In the genomic region with DNA sequence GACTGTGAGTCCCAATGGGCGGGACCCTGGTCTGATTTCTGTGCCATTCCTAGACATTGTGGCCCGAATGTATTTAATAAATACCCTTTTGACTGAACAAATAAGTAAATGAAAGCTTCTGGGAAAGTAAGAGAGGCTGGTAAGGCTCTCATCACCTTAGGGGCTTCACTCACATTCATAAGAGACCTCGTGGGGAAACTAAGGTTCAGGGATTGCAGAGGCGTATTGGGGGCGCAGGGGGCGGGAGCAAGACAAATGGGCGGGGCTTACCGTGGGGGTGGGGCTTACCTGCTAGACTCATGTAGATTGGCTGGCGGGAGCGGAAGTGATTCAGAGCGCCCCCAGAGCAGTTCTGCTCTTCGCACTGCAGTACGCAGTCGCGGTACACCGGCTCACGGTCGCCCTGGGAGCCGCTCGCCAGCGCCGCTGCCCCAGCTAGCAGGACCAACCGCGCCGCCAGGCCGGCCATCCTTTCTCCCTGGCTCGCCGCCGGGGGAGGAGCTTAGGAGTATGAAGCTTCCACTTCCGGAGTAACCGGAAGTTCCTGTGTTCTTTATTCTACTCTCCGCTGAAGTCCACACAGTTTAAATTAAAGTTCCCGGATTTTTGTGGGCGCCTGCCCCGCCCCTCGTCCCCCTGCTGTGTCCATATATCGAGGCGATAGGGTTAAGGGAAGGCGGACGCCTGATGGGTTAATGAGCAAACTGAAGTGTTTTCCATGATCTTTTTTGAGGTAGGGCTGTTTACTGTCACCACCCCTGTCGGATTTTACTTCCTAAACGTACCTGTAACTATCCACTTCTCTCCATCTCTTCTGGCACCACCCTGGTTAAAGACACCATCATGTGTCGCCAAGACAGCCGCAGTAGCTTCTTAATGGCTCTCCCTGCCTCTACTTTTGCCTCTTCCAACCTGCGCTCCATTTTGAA, we compare ENCODE assay signal across 1 cellular context.
TF ChIP-seq lines count a peak whose summit lies in the region.

A gene with protein sequence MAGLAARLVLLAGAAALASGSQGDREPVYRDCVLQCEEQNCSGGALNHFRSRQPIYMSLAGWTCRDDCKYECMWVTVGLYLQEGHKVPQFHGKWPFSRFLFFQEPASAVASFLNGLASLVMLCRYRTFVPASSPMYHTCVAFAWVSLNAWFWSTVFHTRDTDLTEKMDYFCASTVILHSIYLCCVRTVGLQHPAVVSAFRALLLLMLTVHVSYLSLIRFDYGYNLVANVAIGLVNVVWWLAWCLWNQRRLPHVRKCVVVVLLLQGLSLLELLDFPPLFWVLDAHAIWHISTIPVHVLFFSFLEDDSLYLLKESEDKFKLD (minus strand): TSS at position 512 of the 929 bp plus-strand sequence. CDS start 43 bp downstream, at position 469.

TF ChIP-seq in HEK293, 187 proteins besides CTCF, POLR2A, EP300 and RAD21 (continued from another document and continues in another):
- TF ChIP-seq ZNF677 (tag by site-specific recombination; IDR thresholded peaks at IDR 0.05) (no peak), ZNF335 (tag by site-specific recombination; conservative IDR thresholded peaks at IDR 0.05) (peak; percentile 84), ZNF155 (tag by site-specific recombination; IDR thresholded peaks at IDR 0.05) (no peak), ZNF843 (tag by site-specific recombination; IDR thresholded peaks at IDR 0.05) (peak; percentile 44; the same call in 1 of the 2 replicates), SCRT2 (tag by site-specific recombination; IDR thresholded peaks at IDR 0.05) (peak; percentile 46; the same call in 1 of the 2 replicates), ZNF585B (tag by site-specific recombination; IDR thresholded peaks at IDR 0.05) (no peak), ZNF560 (tag by site-specific recombination; IDR thresholded peaks at IDR 0.05; ENCODE audit: borderline replicate concordance) (no peak), GLIS1 (tag by site-specific recombination; IDR thresholded peaks at IDR 0.05) (peak; percentile 65; the same call in 1 of the 2 replicates), ZNF792 (tag by site-specific recombination; IDR thresholded peaks at IDR 0.05) (no peak), ZNF514 (tag by site-specific recombination; IDR thresholded peaks at IDR 0.05) (no peak), ZBTB17 (tag by site-specific recombination; IDR thresholded peaks at IDR 0.05) (peak; percentile 63), ZSCAN16 (tag by site-specific recombination; IDR thresholded peaks at IDR 0.05) (no peak), SP3 (tag by site-specific recombination; IDR thresholded peaks at IDR 0.05) (peak; percentile 86), ZNF175 (tag by site-specific recombination; IDR thresholded peaks at IDR 0.05) (no peak), MZF1 (tag by site-specific recombination; IDR thresholded peaks at IDR 0.05; ENCODE audit: borderline replicate concordance) (no peak), SP2 (tag by site-specific recombination; IDR thresholded peaks at IDR 0.05) (peak; percentile 95), FEZF1 (tag by site-specific recombination; IDR thresholded peaks at IDR 0.05) (no peak), ZNF660 (tag by site-specific recombination; IDR thresholded peaks at IDR 0.05) (peak; percentile 89; the same call in 1 of the 2 replicates), KLF7 (tag by site-specific recombination; IDR thresholded peaks at IDR 0.05; ENCODE audit: borderline replicate concordance) (0 out of 2 replicates have a peak, but pooled peaks have one; percentile 48), ZNF658 (tag by site-specific recombination; IDR thresholded peaks at IDR 0.05) (no peak), ZNF610 (tag by site-specific recombination; IDR thresholded peaks at IDR 0.05; ENCODE audit: borderline replicate concordance) (peak; percentile 53; the same call in 1 of the 2 replicates), ZNF324 (tag by site-specific recombination; IDR thresholded peaks at IDR 0.05) (peak; percentile 65; the same call in 1 of the 2 replicates), ZBTB20 (tag by site-specific recombination; IDR thresholded peaks at IDR 0.05) (peak; percentile 26; the same call in 1 of the 2 replicates)
- TF ChIP-seq, protein P1, sequence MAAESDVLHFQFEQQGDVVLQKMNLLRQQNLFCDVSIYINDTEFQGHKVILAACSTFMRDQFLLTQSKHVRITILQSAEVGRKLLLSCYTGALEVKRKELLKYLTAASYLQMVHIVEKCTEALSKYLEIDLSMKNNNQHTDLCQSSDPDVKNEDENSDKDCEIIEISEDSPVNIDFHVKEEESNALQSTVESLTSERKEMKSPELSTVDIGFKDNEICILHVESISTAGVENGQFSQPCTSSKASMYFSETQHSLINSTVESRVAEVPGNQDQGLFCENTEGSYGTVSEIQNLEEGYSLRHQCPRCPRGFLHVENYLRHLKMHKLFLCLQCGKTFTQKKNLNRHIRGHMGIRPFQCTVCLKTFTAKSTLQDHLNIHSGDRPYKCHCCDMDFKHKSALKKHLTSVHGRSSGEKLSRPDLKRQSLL (tag by site-specific recombination; IDR thresholded peaks at IDR 0.05), result no peak
- TF ChIP-seq, protein P2, sequence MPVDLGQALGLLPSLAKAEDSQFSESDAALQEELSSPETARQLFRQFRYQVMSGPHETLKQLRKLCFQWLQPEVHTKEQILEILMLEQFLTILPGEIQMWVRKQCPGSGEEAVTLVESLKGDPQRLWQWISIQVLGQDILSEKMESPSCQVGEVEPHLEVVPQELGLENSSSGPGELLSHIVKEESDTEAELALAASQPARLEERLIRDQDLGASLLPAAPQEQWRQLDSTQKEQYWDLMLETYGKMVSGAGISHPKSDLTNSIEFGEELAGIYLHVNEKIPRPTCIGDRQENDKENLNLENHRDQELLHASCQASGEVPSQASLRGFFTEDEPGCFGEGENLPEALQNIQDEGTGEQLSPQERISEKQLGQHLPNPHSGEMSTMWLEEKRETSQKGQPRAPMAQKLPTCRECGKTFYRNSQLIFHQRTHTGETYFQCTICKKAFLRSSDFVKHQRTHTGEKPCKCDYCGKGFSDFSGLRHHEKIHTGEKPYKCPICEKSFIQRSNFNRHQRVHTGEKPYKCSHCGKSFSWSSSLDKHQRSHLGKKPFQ (tag by site-specific recombination; IDR thresholded peaks at IDR 0.05), result no peak
- TF ChIP-seq, protein P3, sequence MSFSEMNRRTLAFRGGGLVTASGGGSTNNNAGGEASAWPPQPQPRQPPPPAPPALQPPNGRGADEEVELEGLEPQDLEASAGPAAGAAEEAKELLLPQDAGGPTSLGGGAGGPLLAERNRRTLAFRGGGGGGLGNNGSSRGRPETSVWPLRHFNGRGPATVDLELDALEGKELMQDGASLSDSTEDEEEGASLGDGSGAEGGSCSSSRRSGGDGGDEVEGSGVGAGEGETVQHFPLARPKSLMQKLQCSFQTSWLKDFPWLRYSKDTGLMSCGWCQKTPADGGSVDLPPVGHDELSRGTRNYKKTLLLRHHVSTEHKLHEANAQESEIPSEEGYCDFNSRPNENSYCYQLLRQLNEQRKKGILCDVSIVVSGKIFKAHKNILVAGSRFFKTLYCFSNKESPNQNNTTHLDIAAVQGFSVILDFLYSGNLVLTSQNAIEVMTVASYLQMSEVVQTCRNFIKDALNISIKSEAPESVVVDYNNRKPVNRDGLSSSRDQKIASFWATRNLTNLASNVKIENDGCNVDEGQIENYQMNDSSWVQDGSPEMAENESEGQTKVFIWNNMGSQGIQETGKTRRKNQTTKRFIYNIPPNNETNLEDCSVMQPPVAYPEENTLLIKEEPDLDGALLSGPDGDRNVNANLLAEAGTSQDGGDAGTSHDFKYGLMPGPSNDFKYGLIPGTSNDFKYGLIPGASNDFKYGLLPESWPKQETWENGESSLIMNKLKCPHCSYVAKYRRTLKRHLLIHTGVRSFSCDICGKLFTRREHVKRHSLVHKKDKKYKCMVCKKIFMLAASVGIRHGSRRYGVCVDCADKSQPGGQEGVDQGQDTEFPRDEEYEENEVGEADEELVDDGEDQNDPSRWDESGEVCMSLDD (tag by site-specific recombination; IDR thresholded peaks at IDR 0.05), result peak; percentile 51; the same call in 1 of the 2 replicates
- TF ChIP-seq, protein P4, sequence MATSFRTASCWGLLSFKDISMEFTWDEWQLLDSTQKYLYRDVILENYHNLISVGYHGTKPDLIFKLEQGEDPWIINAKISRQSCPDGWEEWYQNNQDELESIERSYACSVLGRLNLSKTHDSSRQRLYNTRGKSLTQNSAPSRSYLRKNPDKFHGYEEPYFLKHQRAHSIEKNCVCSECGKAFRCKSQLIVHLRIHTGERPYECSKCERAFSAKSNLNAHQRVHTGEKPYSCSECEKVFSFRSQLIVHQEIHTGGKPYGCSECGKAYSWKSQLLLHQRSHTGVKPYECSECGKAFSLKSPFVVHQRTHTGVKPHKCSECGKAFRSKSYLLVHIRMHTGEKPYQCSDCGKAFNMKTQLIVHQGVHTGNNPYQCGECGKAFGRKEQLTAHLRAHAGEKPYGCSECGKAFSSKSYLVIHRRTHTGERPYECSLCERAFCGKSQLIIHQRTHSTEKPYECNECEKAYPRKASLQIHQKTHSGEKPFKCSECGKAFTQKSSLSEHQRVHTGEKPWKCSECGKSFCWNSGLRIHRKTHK (tag by site-specific recombination; IDR thresholded peaks at IDR 0.05), result no peak
- TF ChIP-seq, protein P5, sequence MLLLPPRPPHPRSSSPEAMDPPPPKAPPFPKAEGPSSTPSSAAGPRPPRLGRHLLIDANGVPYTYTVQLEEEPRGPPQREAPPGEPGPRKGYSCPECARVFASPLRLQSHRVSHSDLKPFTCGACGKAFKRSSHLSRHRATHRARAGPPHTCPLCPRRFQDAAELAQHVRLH (tag by site-specific recombination; IDR thresholded peaks at IDR 0.05), result no peak
- TF ChIP-seq, protein P6, sequence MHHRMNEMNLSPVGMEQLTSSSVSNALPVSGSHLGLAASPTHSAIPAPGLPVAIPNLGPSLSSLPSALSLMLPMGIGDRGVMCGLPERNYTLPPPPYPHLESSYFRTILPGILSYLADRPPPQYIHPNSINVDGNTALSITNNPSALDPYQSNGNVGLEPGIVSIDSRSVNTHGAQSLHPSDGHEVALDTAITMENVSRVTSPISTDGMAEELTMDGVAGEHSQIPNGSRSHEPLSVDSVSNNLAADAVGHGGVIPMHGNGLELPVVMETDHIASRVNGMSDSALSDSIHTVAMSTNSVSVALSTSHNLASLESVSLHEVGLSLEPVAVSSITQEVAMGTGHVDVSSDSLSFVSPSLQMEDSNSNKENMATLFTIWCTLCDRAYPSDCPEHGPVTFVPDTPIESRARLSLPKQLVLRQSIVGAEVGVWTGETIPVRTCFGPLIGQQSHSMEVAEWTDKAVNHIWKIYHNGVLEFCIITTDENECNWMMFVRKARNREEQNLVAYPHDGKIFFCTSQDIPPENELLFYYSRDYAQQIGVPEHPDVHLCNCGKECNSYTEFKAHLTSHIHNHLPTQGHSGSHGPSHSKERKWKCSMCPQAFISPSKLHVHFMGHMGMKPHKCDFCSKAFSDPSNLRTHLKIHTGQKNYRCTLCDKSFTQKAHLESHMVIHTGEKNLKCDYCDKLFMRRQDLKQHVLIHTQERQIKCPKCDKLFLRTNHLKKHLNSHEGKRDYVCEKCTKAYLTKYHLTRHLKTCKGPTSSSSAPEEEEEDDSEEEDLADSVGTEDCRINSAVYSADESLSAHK (tag by site-specific recombination; IDR thresholded peaks at IDR 0.05), result no peak
- TF ChIP-seq, protein P7, sequence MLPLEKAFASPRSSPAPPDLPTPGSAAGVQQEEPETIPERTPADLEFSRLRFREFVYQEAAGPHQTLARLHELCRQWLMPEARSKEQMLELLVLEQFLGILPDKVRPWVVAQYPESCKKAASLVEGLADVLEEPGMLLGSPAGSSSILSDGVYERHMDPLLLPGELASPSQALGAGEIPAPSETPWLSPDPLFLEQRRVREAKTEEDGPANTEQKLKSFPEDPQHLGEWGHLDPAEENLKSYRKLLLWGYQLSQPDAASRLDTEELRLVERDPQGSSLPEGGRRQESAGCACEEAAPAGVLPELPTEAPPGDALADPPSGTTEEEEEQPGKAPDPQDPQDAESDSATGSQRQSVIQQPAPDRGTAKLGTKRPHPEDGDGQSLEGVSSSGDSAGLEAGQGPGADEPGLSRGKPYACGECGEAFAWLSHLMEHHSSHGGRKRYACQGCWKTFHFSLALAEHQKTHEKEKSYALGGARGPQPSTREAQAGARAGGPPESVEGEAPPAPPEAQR (tag by site-specific recombination; IDR thresholded peaks at IDR 0.05), result no peak
- TF ChIP-seq, protein P8, sequence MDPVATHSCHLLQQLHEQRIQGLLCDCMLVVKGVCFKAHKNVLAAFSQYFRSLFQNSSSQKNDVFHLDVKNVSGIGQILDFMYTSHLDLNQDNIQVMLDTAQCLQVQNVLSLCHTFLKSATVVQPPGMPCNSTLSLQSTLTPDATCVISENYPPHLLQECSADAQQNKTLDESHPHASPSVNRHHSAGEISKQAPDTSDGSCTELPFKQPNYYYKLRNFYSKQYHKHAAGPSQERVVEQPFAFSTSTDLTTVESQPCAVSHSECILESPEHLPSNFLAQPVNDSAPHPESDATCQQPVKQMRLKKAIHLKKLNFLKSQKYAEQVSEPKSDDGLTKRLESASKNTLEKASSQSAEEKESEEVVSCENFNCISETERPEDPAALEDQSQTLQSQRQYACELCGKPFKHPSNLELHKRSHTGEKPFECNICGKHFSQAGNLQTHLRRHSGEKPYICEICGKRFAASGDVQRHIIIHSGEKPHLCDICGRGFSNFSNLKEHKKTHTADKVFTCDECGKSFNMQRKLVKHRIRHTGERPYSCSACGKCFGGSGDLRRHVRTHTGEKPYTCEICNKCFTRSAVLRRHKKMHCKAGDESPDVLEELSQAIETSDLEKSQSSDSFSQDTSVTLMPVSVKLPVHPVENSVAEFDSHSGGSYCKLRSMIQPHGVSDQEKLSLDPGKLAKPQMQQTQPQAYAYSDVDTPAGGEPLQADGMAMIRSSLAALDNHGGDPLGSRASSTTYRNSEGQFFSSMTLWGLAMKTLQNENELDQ (tag by site-specific recombination; IDR thresholded peaks at IDR 0.05; ENCODE audit: low read depth), result no peak
- TF ChIP-seq, protein P9, sequence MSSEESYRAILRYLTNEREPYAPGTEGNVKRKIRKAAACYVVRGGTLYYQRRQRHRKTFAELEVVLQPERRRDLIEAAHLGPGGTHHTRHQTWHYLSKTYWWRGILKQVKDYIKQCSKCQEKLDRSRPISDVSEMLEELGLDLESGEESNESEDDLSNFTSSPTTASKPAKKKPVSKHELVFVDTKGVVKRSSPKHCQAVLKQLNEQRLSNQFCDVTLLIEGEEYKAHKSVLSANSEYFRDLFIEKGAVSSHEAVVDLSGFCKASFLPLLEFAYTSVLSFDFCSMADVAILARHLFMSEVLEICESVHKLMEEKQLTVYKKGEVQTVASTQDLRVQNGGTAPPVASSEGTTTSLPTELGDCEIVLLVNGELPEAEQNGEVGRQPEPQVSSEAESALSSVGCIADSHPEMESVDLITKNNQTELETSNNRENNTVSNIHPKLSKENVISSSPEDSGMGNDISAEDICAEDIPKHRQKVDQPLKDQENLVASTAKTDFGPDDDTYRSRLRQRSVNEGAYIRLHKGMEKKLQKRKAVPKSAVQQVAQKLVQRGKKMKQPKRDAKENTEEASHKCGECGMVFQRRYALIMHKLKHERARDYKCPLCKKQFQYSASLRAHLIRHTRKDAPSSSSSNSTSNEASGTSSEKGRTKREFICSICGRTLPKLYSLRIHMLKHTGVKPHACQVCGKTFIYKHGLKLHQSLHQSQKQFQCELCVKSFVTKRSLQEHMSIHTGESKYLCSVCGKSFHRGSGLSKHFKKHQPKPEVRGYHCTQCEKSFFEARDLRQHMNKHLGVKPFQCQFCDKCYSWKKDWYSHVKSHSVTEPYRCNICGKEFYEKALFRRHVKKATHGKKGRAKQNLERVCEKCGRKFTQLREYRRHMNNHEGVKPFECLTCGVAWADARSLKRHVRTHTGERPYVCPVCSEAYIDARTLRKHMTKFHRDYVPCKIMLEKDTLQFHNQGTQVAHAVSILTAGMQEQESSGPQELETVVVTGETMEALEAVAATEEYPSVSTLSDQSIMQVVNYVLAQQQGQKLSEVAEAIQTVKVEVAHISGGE (tag by site-specific recombination; conservative IDR thresholded peaks at IDR 0.05; ENCODE audit: low read depth), result peak; percentile 97
